ENCODE assay signal across 12 cellular contexts in genomic region chr2:40844353-40845277, GRCh38.
DNase-seq lines count a peak whose midpoint lies in the region; ATAC-seq, FAIRE-seq and TF ChIP-seq lines count a peak whose summit lies in the region.
"Had no signal": no experiment of that assay in that cellular context is flagged by ENCODE, and none has a peak within 500 bp of the region (broad histone marks: within the 10 kb centered on the region; RNA-seq: fewer than 3 reads in every experiment).

No MANE protein-coding gene starts in this region.

- no peak for TF ChIP-seq POLR2A in A549 (IDR thresholded peaks at IDR 0.05; ENCODE audit: low read length)

- H3K27ac ChIP-seq in A549 = no peak overlapping the region

- no peaks in the 10 kb centered on the region for H3K9me3 Mint-ChIP-seq in endothelial cell (ENCODE audit: unreplicated experiment)

- no peak overlapping the region for H3K4me3 Mint-ChIP-seq in endothelial cell (ENCODE audit: unreplicated experiment)
- H3K4me3 Mint-ChIP-seq: CD8-positive, alpha-beta memory T cell; memory B cell had no signal

- H3K4me1 Mint-ChIP-seq in endothelial cell (ENCODE audit: unreplicated experiment) = no peaks in the 10 kb centered on the region
- H3K4me1 Mint-ChIP-seq: CD8-positive, alpha-beta memory T cell; memory B cell had no signal

- FAIRE-seq in A549 (lab: Jason Lieb, UNC) = no peak

- TF ChIP-seq EP300 in A549 (IDR thresholded peaks at IDR 0.05) = no peak

- intact Hi-C loops in left cardiac atrium (cut with DNase I) = no loop called here

- TF ChIP-seq CTCF in A549 (IDR thresholded peaks at IDR 0.05) (no peak; the same call in 2 of the 3 replicates), endothelial cell (IDR thresholded peaks at IDR 0.05; ENCODE audit: unreplicated experiment) (peak; percentile 19), GM20000 (IDR thresholded peaks at IDR 0.05; ENCODE audit: extremely low read depth, missing control alignments) (no peak)

- ATAC-seq in A549 (peak; percentile 93 to 94), GM19397 (IDR thresholded peaks at IDR 0.05; ENCODE audit: unreplicated experiment) (peak; percentile 53), GM21515 (IDR thresholded peaks at IDR 0.05; ENCODE audit: unreplicated experiment) (no peak), left cardiac atrium (no peak), GM19467 (IDR thresholded peaks at IDR 0.05; ENCODE audit: unreplicated experiment) (no peak)

- H3K4me3 ChIP-seq in A549 = no peak overlapping the region; the same call in 2 of the 3 replicates

- 20% methylated on average over 8 of the region's 8 CpGs for WGBS in A549 (ENCODE audit: missing lambda C conversion rate)

- peak overlapping the region; percentile 25 for H3K4me2 ChIP-seq in A549

- POLR2A ChIA-PET in A549 (lab: Yijun Ruan, JAX) = no interaction called here

- DNase-seq in A549 (ENCODE audit: low read depth in 1 of 2, low spot score in 1 of 2) = peak in 1 of 2 experiments; percentile 40
- DNase-seq in NCI-H82 treated with DMSO at 0.1 percent for 48 hours (lab: John Stamatoyannopoulos, UW; ENCODE audit: unreplicated experiment) = peak; percentile 4
- no peak for DNase-seq in endothelial cell (ENCODE audit: low spot score)
- DNase-seq in GM20000 (ENCODE audit: low spot score) = no peak
- no peak for DNase-seq in left cardiac atrium
- DNase-seq: CD8-positive, alpha-beta memory T cell; effector CD4-positive, alpha-beta T cell; SHP77 treated with DMSO at 0.1 percent for 48 hours had no signal

- peak; percentile 19 to 31; a peak in 1 of 5 replicates for TF ChIP-seq RAD21 in A549 (conservative IDR thresholded peaks at IDR 0.05 in 1 of 2, IDR thresholded peaks at IDR 0.05 in 1 of 2)

- no peaks in the 10 kb centered on the region for H3K27me3 Mint-ChIP-seq in endothelial cell (ENCODE audit: unreplicated experiment)
- H3K27me3 Mint-ChIP-seq: CD8-positive, alpha-beta memory T cell; memory B cell had no signal

- H3K36me3 Mint-ChIP-seq in endothelial cell (ENCODE audit: low read depth, unreplicated experiment) = no peaks in the 10 kb centered on the region
- H3K36me3 Mint-ChIP-seq: CD8-positive, alpha-beta memory T cell; memory B cell had no signal

- H3K9me3 ChIP-seq in A549 = no peaks in the 10 kb centered on the region

- no peak overlapping the region for H3K27ac Mint-ChIP-seq in endothelial cell (ENCODE audit: unreplicated experiment)
- H3K27ac Mint-ChIP-seq: CD8-positive, alpha-beta memory T cell; memory B cell had no signal

- CTCF ChIA-PET in A549 (lab: Yijun Ruan, JAX) = no interaction called here

- no peaks in the 10 kb centered on the region for H3K4me1 ChIP-seq in A549

TF ChIP-seq in A549, 52 proteins besides CTCF, POLR2A, EP300 and RAD21:
- no peak for TF ChIP-seq CHD2 (IDR thresholded peaks at IDR 0.05; ENCODE audit: low read length, partially characterized antibody)
- TF ChIP-seq NR3C1 (IDR thresholded peaks at IDR 0.05) = no peak
- no peak for TF ChIP-seq ZSCAN20 (CRISPR knock-in tag; IDR thresholded peaks at IDR 0.05)
- no peak for TF ChIP-seq JUN (IDR thresholded peaks at IDR 0.05)
- TF ChIP-seq HEYL (CRISPR knock-in tag; IDR thresholded peaks at IDR 0.05) = no peak

Comparison
In these comparisons a context has a peak if more than half of its experiments do, and no peak if none do; other contexts are left out.
1. ATAC-seq: peak in A549 (2 of 2) and GM19397 (single experiment); none in GM21515 (single experiment), left cardiac atrium (0 of 2) and GM19467 (single experiment).